ENCODE assay signal across 17 cellular contexts in genomic region chr2:10430886-10431622, GRCh38.
"Had no signal": no experiment of that assay in that cellular context is flagged by ENCODE, and none has a peak within 500 bp of the region (broad histone marks: within the 10 kb centered on the region; RNA-seq: fewer than 3 reads in every experiment).

No MANE protein-coding gene starts in this region.

- H3K9me3 Mint-ChIP-seq: activated CD4-positive, alpha-beta T cell treated with anti-CD3 and anti-CD28 coated beads, Interleukin-2, amount 10 ng/mL, durations not matched to agents 7 days and 5 days; natural killer cell had no signal

- FAIRE-seq: astrocyte had no signal

- H3K36me3 Mint-ChIP-seq: natural killer cell had no signal

- ATAC-seq: natural killer cell, right cardiac atrium had no signal

- H3K4me3 ChIP-seq: tibial artery had no signal

- DNase-seq: activated CD4-positive, alpha-beta T cell treated with anti-CD3 and anti-CD28 coated beads, Interleukin-2, amount 10 ng/mL, durations not matched to agents 7 days and 5 days; activated CD4-positive, CD25-positive, alpha-beta regulatory T cell; activated CD8-positive, alpha-beta memory T cell treated with anti-CD3 and anti-CD28 coated beads for 24 hours; activated effector memory CD4-positive, alpha-beta T cell treated with anti-CD3 and anti-CD28 coated beads, Interleukin-2, amount 50 U/mL, for 16 hours; cortex of kidney; effector memory CD4-positive, alpha-beta T cell; hippocampal formation; kidney glomerular epithelial cell; midbrain; natural killer cell; nucleus accumbens; T-helper 1 cell; tibial artery had no signal

- H3K9me3 ChIP-seq: tibial artery had no signal

- H3K27ac ChIP-seq: tibial artery had no signal

- H3K4me2 ChIP-seq: smooth muscle cell had no signal

- H3K27ac Mint-ChIP-seq: activated CD4-positive, alpha-beta T cell treated with anti-CD3 and anti-CD28 coated beads, Interleukin-2, amount 10 ng/mL, durations not matched to agents 7 days and 5 days; progenitor cell of endocrine pancreas had no signal

- H3K27me3 ChIP-seq: tibial artery had no signal
